1 cellular context compared by ENCODE assay signal in genomic region chr3:168095611-168096209, GRCh38.
TF ChIP-seq lines count a peak whose summit lies in the region.

A gene with protein sequence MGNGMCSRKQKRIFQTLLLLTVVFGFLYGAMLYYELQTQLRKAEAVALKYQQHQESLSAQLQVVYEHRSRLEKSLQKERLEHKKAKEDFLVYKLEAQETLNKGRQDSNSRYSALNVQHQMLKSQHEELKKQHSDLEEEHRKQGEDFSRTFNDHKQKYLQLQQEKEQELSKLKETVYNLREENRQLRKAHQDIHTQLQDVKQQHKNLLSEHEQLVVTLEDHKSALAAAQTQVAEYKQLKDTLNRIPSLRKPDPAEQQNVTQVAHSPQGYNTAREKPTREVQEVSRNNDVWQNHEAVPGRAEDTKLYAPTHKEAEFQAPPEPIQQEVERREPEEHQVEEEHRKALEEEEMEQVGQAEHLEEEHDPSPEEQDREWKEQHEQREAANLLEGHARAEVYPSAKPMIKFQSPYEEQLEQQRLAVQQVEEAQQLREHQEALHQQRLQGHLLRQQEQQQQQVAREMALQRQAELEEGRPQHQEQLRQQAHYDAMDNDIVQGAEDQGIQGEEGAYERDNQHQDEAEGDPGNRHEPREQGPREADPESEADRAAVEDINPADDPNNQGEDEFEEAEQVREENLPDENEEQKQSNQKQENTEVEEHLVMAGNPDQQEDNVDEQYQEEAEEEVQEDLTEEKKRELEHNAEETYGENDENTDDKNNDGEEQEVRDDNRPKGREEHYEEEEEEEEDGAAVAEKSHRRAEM (minus strand): TSS chr3:168095924. CDS start chr3:168095285, 639 bp downstream.

TF ChIP-seq in HEK293, 187 proteins besides CTCF, POLR2A, EP300 and RAD21 (continued from another document and continues in another):
- TF ChIP-seq, protein P1, sequence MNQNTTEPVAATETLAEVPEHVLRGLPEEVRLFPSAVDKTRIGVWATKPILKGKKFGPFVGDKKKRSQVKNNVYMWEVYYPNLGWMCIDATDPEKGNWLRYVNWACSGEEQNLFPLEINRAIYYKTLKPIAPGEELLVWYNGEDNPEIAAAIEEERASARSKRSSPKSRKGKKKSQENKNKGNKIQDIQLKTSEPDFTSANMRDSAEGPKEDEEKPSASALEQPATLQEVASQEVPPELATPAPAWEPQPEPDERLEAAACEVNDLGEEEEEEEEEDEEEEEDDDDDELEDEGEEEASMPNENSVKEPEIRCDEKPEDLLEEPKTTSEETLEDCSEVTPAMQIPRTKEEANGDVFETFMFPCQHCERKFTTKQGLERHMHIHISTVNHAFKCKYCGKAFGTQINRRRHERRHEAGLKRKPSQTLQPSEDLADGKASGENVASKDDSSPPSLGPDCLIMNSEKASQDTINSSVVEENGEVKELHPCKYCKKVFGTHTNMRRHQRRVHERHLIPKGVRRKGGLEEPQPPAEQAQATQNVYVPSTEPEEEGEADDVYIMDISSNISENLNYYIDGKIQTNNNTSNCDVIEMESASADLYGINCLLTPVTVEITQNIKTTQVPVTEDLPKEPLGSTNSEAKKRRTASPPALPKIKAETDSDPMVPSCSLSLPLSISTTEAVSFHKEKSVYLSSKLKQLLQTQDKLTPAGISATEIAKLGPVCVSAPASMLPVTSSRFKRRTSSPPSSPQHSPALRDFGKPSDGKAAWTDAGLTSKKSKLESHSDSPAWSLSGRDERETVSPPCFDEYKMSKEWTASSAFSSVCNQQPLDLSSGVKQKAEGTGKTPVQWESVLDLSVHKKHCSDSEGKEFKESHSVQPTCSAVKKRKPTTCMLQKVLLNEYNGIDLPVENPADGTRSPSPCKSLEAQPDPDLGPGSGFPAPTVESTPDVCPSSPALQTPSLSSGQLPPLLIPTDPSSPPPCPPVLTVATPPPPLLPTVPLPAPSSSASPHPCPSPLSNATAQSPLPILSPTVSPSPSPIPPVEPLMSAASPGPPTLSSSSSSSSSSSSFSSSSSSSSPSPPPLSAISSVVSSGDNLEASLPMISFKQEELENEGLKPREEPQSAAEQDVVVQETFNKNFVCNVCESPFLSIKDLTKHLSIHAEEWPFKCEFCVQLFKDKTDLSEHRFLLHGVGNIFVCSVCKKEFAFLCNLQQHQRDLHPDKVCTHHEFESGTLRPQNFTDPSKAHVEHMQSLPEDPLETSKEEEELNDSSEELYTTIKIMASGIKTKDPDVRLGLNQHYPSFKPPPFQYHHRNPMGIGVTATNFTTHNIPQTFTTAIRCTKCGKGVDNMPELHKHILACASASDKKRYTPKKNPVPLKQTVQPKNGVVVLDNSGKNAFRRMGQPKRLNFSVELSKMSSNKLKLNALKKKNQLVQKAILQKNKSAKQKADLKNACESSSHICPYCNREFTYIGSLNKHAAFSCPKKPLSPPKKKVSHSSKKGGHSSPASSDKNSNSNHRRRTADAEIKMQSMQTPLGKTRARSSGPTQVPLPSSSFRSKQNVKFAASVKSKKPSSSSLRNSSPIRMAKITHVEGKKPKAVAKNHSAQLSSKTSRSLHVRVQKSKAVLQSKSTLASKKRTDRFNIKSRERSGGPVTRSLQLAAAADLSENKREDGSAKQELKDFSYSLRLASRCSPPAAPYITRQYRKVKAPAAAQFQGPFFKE (tag by site-specific recombination; IDR thresholded peaks at IDR 0.05; ENCODE audit: borderline replicate concordance) = no peak
- TF ChIP-seq, protein P2, sequence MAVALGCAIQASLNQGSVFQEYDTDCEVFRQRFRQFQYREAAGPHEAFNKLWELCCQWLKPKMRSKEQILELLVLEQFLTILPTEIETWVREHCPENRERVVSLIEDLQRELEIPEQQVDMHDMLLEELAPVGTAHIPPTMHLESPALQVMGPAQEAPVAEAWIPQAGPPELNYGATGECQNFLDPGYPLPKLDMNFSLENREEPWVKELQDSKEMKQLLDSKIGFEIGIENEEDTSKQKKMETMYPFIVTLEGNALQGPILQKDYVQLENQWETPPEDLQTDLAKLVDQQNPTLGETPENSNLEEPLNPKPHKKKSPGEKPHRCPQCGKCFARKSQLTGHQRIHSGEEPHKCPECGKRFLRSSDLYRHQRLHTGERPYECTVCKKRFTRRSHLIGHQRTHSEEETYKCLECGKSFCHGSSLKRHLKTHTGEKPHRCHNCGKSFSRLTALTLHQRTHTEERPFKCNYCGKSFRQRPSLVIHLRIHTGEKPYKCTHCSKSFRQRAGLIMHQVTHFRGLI (tag by site-specific recombination; IDR thresholded peaks at IDR 0.05) = peak; percentile 89
- no peak for TF ChIP-seq ZNF837 (tag by site-specific recombination; IDR thresholded peaks at IDR 0.05)
- TF ChIP-seq BCL11A (tag by site-specific recombination; IDR thresholded peaks at IDR 0.05; ENCODE audit: low read depth) = no peak
- no peak for TF ChIP-seq MYNN (tag by site-specific recombination; IDR thresholded peaks at IDR 0.05; ENCODE audit: borderline replicate concordance)
- TF ChIP-seq ZBTB10 (tag by site-specific recombination; IDR thresholded peaks at IDR 0.05) = no peak
- TF ChIP-seq ZNF664 (tag by site-specific recombination; IDR thresholded peaks at IDR 0.05) = no peak
- TF ChIP-seq PBX3 (CRISPR knock-in tag; IDR thresholded peaks at IDR 0.05) = peak; percentile 85; the same call in 1 of the 2 replicates
- TF ChIP-seq ZNF549 (tag by site-specific recombination; IDR thresholded peaks at IDR 0.05) = no peak
- no peak for TF ChIP-seq ZNF157 (tag by site-specific recombination; IDR thresholded peaks at IDR 0.05)
- TF ChIP-seq ZNF23 (tag by site-specific recombination; IDR thresholded peaks at IDR 0.05; ENCODE audit: borderline replicate concordance) = no peak
- no peak for TF ChIP-seq ZNF140 (tag by site-specific recombination; IDR thresholded peaks at IDR 0.05)
- TF ChIP-seq ZNF624 (tag by site-specific recombination; IDR thresholded peaks at IDR 0.05) = no peak
- TF ChIP-seq ZNF324 (tag by site-specific recombination; IDR thresholded peaks at IDR 0.05) = no peak
- no peak for TF ChIP-seq ZNF174 (tag by site-specific recombination; IDR thresholded peaks at IDR 0.05)
- no peak for TF ChIP-seq ZNF175 (tag by site-specific recombination; IDR thresholded peaks at IDR 0.05)
- no peak for TF ChIP-seq ZNF132 (tag by site-specific recombination; IDR thresholded peaks at IDR 0.05; ENCODE audit: borderline replicate concordance)
- TF ChIP-seq ZBTB44 (tag by site-specific recombination; IDR thresholded peaks at IDR 0.05) = no peak
- TF ChIP-seq, protein P3, sequence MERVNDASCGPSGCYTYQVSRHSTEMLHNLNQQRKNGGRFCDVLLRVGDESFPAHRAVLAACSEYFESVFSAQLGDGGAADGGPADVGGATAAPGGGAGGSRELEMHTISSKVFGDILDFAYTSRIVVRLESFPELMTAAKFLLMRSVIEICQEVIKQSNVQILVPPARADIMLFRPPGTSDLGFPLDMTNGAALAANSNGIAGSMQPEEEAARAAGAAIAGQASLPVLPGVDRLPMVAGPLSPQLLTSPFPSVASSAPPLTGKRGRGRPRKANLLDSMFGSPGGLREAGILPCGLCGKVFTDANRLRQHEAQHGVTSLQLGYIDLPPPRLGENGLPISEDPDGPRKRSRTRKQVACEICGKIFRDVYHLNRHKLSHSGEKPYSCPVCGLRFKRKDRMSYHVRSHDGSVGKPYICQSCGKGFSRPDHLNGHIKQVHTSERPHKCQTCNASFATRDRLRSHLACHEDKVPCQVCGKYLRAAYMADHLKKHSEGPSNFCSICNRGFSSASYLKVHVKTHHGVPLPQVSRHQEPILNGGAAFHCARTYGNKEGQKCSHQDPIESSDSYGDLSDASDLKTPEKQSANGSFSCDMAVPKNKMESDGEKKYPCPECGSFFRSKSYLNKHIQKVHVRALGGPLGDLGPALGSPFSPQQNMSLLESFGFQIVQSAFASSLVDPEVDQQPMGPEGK (tag by site-specific recombination; IDR thresholded peaks at IDR 0.05) = peak; percentile 90; the same call in 1 of the 2 replicates
- no peak for TF ChIP-seq ZNF707 (tag by site-specific recombination; IDR thresholded peaks at IDR 0.05)
- TF ChIP-seq ZNF341 (tag by site-specific recombination; IDR thresholded peaks at IDR 0.05; ENCODE audit: low read depth) = peak; percentile 100
- no peak for TF ChIP-seq ZNF623 (tag by site-specific recombination; IDR thresholded peaks at IDR 0.05)
- no peak for TF ChIP-seq ZNF146 (tag by site-specific recombination; IDR thresholded peaks at IDR 0.05)
- TF ChIP-seq ZNF488 (tag by site-specific recombination; IDR thresholded peaks at IDR 0.05) = no peak
- TF ChIP-seq GLIS2 (tag by site-specific recombination; IDR thresholded peaks at IDR 0.05) = peak; percentile 96
- TF ChIP-seq ZNF701 (tag by site-specific recombination; IDR thresholded peaks at IDR 0.05) = no peak
- TF ChIP-seq ZNF302 (tag by site-specific recombination; IDR thresholded peaks at IDR 0.05; ENCODE audit: low read depth) = no peak
- TF ChIP-seq ZNF211 (tag by site-specific recombination; IDR thresholded peaks at IDR 0.05; ENCODE audit: low read depth) = no peak
- no peak for TF ChIP-seq ZNF830 (tag by site-specific recombination; IDR thresholded peaks at IDR 0.05; ENCODE audit: low read depth)
- no peak for TF ChIP-seq ZNF10 (tag by site-specific recombination; IDR thresholded peaks at IDR 0.05)
- no peak for TF ChIP-seq ZNF138 (tag by site-specific recombination; IDR thresholded peaks at IDR 0.05; ENCODE audit: borderline replicate concordance)
- no peak for TF ChIP-seq ZNF596 (tag by site-specific recombination; IDR thresholded peaks at IDR 0.05)
- no peak for TF ChIP-seq ZSCAN16 (tag by site-specific recombination; IDR thresholded peaks at IDR 0.05)
- peak; percentile 34 for TF ChIP-seq ZIC2 (tag by site-specific recombination; IDR thresholded peaks at IDR 0.05)
- TF ChIP-seq ZNF2 (tag by site-specific recombination; IDR thresholded peaks at IDR 0.05) = no peak
- no peak for TF ChIP-seq HOXA7 (CRISPR knock-in tag; IDR thresholded peaks at IDR 0.05; ENCODE audit: borderline replicate concordance)
- TF ChIP-seq ZNF24 (tag by site-specific recombination; IDR thresholded peaks at IDR 0.05) = 0 out of 2 replicates have a peak, but pooled peaks have one; percentile 14
- TF ChIP-seq ZFP3 (tag by site-specific recombination; IDR thresholded peaks at IDR 0.05; ENCODE audit: low read depth) = no peak
- peak; percentile 95 for TF ChIP-seq EGR2 (tag by site-specific recombination; IDR thresholded peaks at IDR 0.05; ENCODE audit: low read depth)
- no peak for TF ChIP-seq ZNF121 (tag by site-specific recombination; IDR thresholded peaks at IDR 0.05)
- TF ChIP-seq YY1 (tag by site-specific recombination; IDR thresholded peaks at IDR 0.05) = no peak
- peak; percentile 94 for TF ChIP-seq ZBTB8A (tag by site-specific recombination; IDR thresholded peaks at IDR 0.05)
- no peak for TF ChIP-seq ZNF426 (tag by site-specific recombination; IDR thresholded peaks at IDR 0.05)
- no peak for TF ChIP-seq PRDM6 (tag by site-specific recombination; IDR thresholded peaks at IDR 0.05)
- TF ChIP-seq ZNF169 (tag by site-specific recombination; IDR thresholded peaks at IDR 0.05) = no peak
- TF ChIP-seq ZNF155 (tag by site-specific recombination; IDR thresholded peaks at IDR 0.05) = no peak
